Comparison of ENCODE assay signal across 17 cellular contexts in the genomic region with DNA sequence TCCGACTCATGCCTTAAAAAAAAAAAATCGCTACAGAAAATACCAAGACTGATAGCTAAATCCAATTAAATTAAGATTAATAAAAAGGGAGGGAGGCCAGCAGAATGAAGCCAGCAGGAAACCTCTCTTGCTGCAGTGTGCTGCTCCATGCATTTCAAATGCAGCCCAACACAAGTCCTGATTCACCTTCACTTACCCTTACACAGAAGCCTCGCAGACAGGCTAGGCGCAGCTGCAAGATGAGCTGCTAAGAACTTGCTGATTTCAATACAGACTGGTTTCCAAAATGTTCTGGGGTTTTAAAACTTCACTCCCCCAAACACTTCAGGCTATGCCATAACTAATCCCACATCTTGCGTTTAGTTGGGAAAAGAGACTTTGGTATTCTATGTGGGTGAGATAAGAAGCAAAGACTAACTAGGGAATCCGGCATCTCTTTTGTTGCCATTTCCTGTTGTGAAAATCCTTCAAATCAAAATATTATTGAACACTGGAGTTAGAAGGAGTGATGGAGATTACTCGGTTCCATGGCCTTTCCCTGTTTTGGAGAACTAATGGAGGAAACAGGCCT.
DNase-seq lines count a peak whose midpoint lies in the region; ATAC-seq and TF ChIP-seq lines count a peak whose summit lies in the region.
"Had no signal": no experiment of that assay in that cellular context is flagged by ENCODE, and none has a peak within 500 bp of the region (broad histone marks: within the 10 kb centered on the region; RNA-seq: fewer than 3 reads in every experiment).

No MANE protein-coding gene starts in this region.

- H3K9me2 ChIP-seq in PC-3 (replicated peaks; ENCODE audit: low read length) = no peaks in the 10 kb centered on the region

- no peak overlapping the region for H3K27ac Mint-ChIP-seq in Caco-2 (ENCODE audit: unreplicated experiment)
- H3K27ac Mint-ChIP-seq: activated CD8-positive, alpha-beta T cell treated with anti-CD3 and anti-CD28 coated beads, Interleukin-2, amount 10 ng/mL, durations not matched to agents 7 days and 5 days; activated naive CD4-positive, alpha-beta T cell treated with anti-CD3 and anti-CD28 coated beads, Interleukin-2, amount 50 U/mL, for 24 hours; activated T-cell treated with anti-CD3 and anti-CD28 coated beads, Interleukin-2, amount 50 U/mL, for 24 hours; stimulated activated naive B cell treated with anti-CD40 and anti-IgM and Interleukin-4, amounts not matched to agents 10 μg/mL and 1 μg/mL and 100 μg/mL, for 72 hours; T-helper 2 cell treated with Interferon-gamma antibody and Interleukin-4, amounts not matched to agents 5 μg/mL and 100 μg/mL, for 36 hours had no signal

- H3K9ac ChIP-seq in PC-3 (ENCODE audit: low read length) (no peak overlapping the region), mesenchymal stem cell (ENCODE audit: low read length) (no peak overlapping the region)

- no peak overlapping the region for H3K4ac ChIP-seq in mesenchymal stem cell (ENCODE audit: low read depth in 1 of 2, low read length in 2 of 2)

- WGBS in mesenchymal stem cell = 98% methylated on average over 3 of the region's 7 CpGs

- peak overlapping the region; percentile 2 for H2BK15ac ChIP-seq in mesenchymal stem cell (ENCODE audit: low read depth, poor library complexity, severe bottlenecking)

- no peak overlapping the region for H2AK5ac ChIP-seq in mesenchymal stem cell (ENCODE audit: low read length, severe bottlenecking)

- peak overlapping the region in 1 of 2 experiments; percentile 68 for H3K14ac ChIP-seq in mesenchymal stem cell (ENCODE audit: low read length in 2 of 2)

- peak overlapping the region; percentile 49; the same call in 1 of the 2 replicates for H3K4me3 ChIP-seq in PC-3 (ENCODE audit: low read length)
- H3K4me3 ChIP-seq in choroid plexus epithelial cell (ENCODE audit: low read depth, low read length) = no peak overlapping the region
- no peak overlapping the region for H3K4me3 ChIP-seq in mesenchymal stem cell (ENCODE audit: insufficient read depth in 1 of 2, low read depth in 1 of 2, low read length in 2 of 2)
- H3K4me3 ChIP-seq in Caco-2 (ENCODE audit: low read depth, low read length) = no peak overlapping the region
- no peak overlapping the region for H3K4me3 ChIP-seq in effector memory CD4-positive, alpha-beta T cell (ENCODE audit: insufficient read depth, low read depth, low read length, poor library complexity, severe bottlenecking)
- H3K4me3 ChIP-seq: sigmoid colon had no signal

- peaks cover 32% of the 10 kb centered on the region for H3K4me1 Mint-ChIP-seq in Caco-2 (ENCODE audit: low read depth, unreplicated experiment)

- no peaks in the 10 kb centered on the region for H3F3A ChIP-seq in PC-3 (ENCODE audit: low read length, unreplicated experiment)

- H3K4me2 ChIP-seq in PC-3 (ENCODE audit: low read length) = peak overlapping the region; percentile 80
- H3K4me2 ChIP-seq in mesenchymal stem cell (ENCODE audit: low read length, poor library complexity, severe bottlenecking) = no peak overlapping the region

- H2BK120ac ChIP-seq in mesenchymal stem cell (ENCODE audit: low read depth, low read length) = no peak overlapping the region

- H3K27me3 ChIP-seq in PC-3 (ENCODE audit: low read length) (no peaks in the 10 kb centered on the region), mesenchymal stem cell (ENCODE audit: control insufficient read depth in 1 of 2, insufficient read depth in 1 of 2, low read length in 2 of 2) (no peaks in the 10 kb centered on the region), Caco-2 (replicated peaks; ENCODE audit: control insufficient read depth, insufficient read depth, low read length) (no peaks in the 10 kb centered on the region)
- no peaks in the 10 kb centered on the region for H3K27me3 ChIP-seq in effector memory CD4-positive, alpha-beta T cell (replicated peaks; ENCODE audit: control insufficient read depth, insufficient read depth, low read length, poor library complexity, severe bottlenecking)
- H3K27me3 ChIP-seq: sigmoid colon had no signal

- peaks cover 29% of the 10 kb centered on the region for H3K4me1 ChIP-seq in PC-3 (ENCODE audit: insufficient read depth, low read length)
- peaks cover 18% of the 10 kb centered on the region for H3K4me1 ChIP-seq in mesenchymal stem cell (ENCODE audit: control insufficient read depth, insufficient read depth, low read depth, low read length)
- H3K4me1 ChIP-seq in Caco-2 = peaks cover 19% of the 10 kb centered on the region
- no peaks in the 10 kb centered on the region for H3K4me1 ChIP-seq in effector memory CD4-positive, alpha-beta T cell (ENCODE audit: control insufficient read depth, insufficient read depth, low read length, poor library complexity, severe bottlenecking)

- no peak overlapping the region for H2BK12ac ChIP-seq in mesenchymal stem cell (ENCODE audit: low read length in 2 of 2)

- H2AFZ ChIP-seq in PC-3 (ENCODE audit: low read length) (peak overlapping the region; percentile 64; the same call in 1 of the 2 replicates), mesenchymal stem cell (ENCODE audit: low read depth, low read length) (no peak overlapping the region)

- DNase-seq in PC-3 (no peak), choroid plexus epithelial cell (ENCODE audit: low read depth) (peak; percentile 51), mesenchymal stem cell (no peak), Caco-2 (no peak), SIG-M5 (lab: John Stamatoyannopoulos, UW) (no peak)
- no peak for DNase-seq in effector memory CD4-positive, alpha-beta T cell
- DNase-seq: activated CD4-positive, CD25-positive, alpha-beta regulatory T cell; activated CD8-positive, alpha-beta T cell treated with anti-CD3 and anti-CD28 coated beads, Interleukin-2, amount 10 ng/mL, durations not matched to agents 7 days and 5 days; activated T-cell treated with anti-CD3 and anti-CD28 coated beads, Interleukin-2, amount 50 U/mL, for 24 hours; NCI-H1105 treated with DMSO at 0.1 percent for 48 hours; sigmoid colon; stimulated activated naive B cell treated with anti-CD40 and anti-IgM and Interleukin-4, amounts not matched to agents 10 μg/mL and 1 μg/mL and 100 μg/mL, for 72 hours had no signal

- peak overlapping the region in 1 of 2 experiments; percentile 64 for H3K18ac ChIP-seq in mesenchymal stem cell (ENCODE audit: low read depth in 1 of 2, low read length in 2 of 2)

- peaks cover 19% of the 10 kb centered on the region for H3K79me1 ChIP-seq in mesenchymal stem cell (replicated peaks; ENCODE audit: low read length, poor library complexity, severe bottlenecking)

- POLR2A ChIA-PET in PC-3 (lab: Charles Lee; ENCODE audit: unreplicated experiment) (no interaction called here), Caco-2 (lab: Charles Lee) (interaction anchor here (0.5 to 1.1 kb wide), 2 partner anchors 116 to 149 kb away, joined by 3 read pairs; no protein-coding TSS in a partner anchor)

- ATAC-seq in PC-3 (no peak), HG03521 (IDR thresholded peaks at IDR 0.05; ENCODE audit: unreplicated experiment) (no peak)
- ATAC-seq: activated CD8-positive, alpha-beta T cell treated with anti-CD3 and anti-CD28 coated beads, Interleukin-2, amount 10 ng/mL, durations not matched to agents 7 days and 5 days had no signal

- no peaks in the 10 kb centered on the region for H3K36me3 Mint-ChIP-seq in Caco-2 (ENCODE audit: insufficient read depth, unreplicated experiment)
- H3K36me3 Mint-ChIP-seq: activated naive CD4-positive, alpha-beta T cell treated with anti-CD3 and anti-CD28 coated beads, Interleukin-2, amount 50 U/mL, for 24 hours; stimulated activated naive B cell treated with anti-CD40 and anti-IgM and Interleukin-4, amounts not matched to agents 10 μg/mL and 1 μg/mL and 100 μg/mL, for 72 hours; type B pancreatic cell had no signal

- no peaks in the 10 kb centered on the region for H4K20me1 ChIP-seq in PC-3 (ENCODE audit: low read length)

- TF ChIP-seq CTCF in PC-3 (conservative IDR thresholded peaks at IDR 0.05; ENCODE audit: low read depth, low read length) (no peak), choroid plexus epithelial cell (conservative IDR thresholded peaks at IDR 0.05; ENCODE audit: low read depth, low read length) (no peak), Caco-2 (IDR thresholded peaks at IDR 0.05; ENCODE audit: insufficient read depth in 1 of 2, low read depth in 1 of 2, low read length in 1 of 2, severe bottlenecking in 1 of 2, unreplicated experiment in 1 of 2) (no peak)

- intact Hi-C loops in PC-3 (cut with micrococcal nuclease) (loop anchor here (10.0 kb wide), 1 partner anchor 440 kb away; a partner anchor contains a TSS), Caco-2 (cut with micrococcal nuclease; ENCODE audit: unreplicated experiment) (loop anchor here (1.0 kb wide), 1 partner anchor 149 kb away; no protein-coding TSS in a partner anchor)

- CTCF ChIA-PET in PC-3 (lab: Charles Lee) = interaction anchor here (0.6 to 0.7 kb wide), 2 partner anchors 13 to 174 kb away, joined by 3 to 4 read pairs; no protein-coding TSS in a partner anchor
- CTCF ChIA-PET in Caco-2 (lab: Charles Lee) = interaction anchor here (0.8 to 2.3 kb wide), 5 partner anchors 9 to 265 kb away, joined by 4 to 6 read pairs (median 4); a partner anchor contains a TSS

- no peaks in the 10 kb centered on the region for H3K79me2 ChIP-seq in PC-3 (ENCODE audit: low read length)

- no peak overlapping the region for H4K8ac ChIP-seq in mesenchymal stem cell (ENCODE audit: low read length)

- BruUV-seq in PC-3 (replicated peaks; lab: Mats Ljungman, UMichigan) (no TSS peak), Caco-2 (replicated peaks; lab: Mats Ljungman, UMichigan) (no TSS peak)

- H2BK5ac ChIP-seq in mesenchymal stem cell (ENCODE audit: low read depth, low read length, poor library complexity, severe bottlenecking) = no peak overlapping the region

- H3K27ac ChIP-seq in PC-3 (ENCODE audit: low read length) (peak overlapping the region; percentile 48), mesenchymal stem cell (ENCODE audit: low read length, poor library complexity, severe bottlenecking) (no peak overlapping the region), temporal lobe (ENCODE audit: low read depth, low read length) (peak overlapping the region; percentile 93)
- no peak overlapping the region for H3K27ac ChIP-seq in effector memory CD4-positive, alpha-beta T cell (ENCODE audit: insufficient read depth, low read length, poor library complexity, severe bottlenecking)

- H3K9me3 ChIP-seq in PC-3 (ENCODE audit: low read length) = no peaks in the 10 kb centered on the region
- no peaks in the 10 kb centered on the region for H3K9me3 ChIP-seq in mesenchymal stem cell (ENCODE audit: control insufficient read depth, low read length)
- no peaks in the 10 kb centered on the region for H3K9me3 ChIP-seq in Caco-2
- H3K9me3 ChIP-seq in effector memory CD4-positive, alpha-beta T cell (ENCODE audit: control insufficient read depth, low read length) = no peaks in the 10 kb centered on the region
- H3K9me3 ChIP-seq: sigmoid colon had no signal

- H3K9me3 Mint-ChIP-seq in Caco-2 (ENCODE audit: unreplicated experiment) = no peaks in the 10 kb centered on the region
- H3K9me3 Mint-ChIP-seq: activated naive CD4-positive, alpha-beta T cell treated with anti-CD3 and anti-CD28 coated beads, Interleukin-2, amount 50 U/mL, for 24 hours; activated T-cell treated with anti-CD3 and anti-CD28 coated beads, Interleukin-2, amount 50 U/mL, for 24 hours; stimulated activated naive B cell treated with anti-CD40 and anti-IgM and Interleukin-4, amounts not matched to agents 10 μg/mL and 1 μg/mL and 100 μg/mL, for 72 hours; T-helper 2 cell treated with Interferon-gamma antibody and Interleukin-4, amounts not matched to agents 5 μg/mL and 100 μg/mL, for 36 hours; type B pancreatic cell had no signal

- H3K23ac ChIP-seq in mesenchymal stem cell (ENCODE audit: low read length in 2 of 2) = no peak overlapping the region

- H3K4me3 Mint-ChIP-seq in Caco-2 (ENCODE audit: unreplicated experiment) = no peak overlapping the region
- H3K4me3 Mint-ChIP-seq: activated CD8-positive, alpha-beta T cell treated with anti-CD3 and anti-CD28 coated beads, Interleukin-2, amount 10 ng/mL, durations not matched to agents 7 days and 5 days; activated naive CD4-positive, alpha-beta T cell treated with anti-CD3 and anti-CD28 coated beads, Interleukin-2, amount 50 U/mL, for 24 hours; activated T-cell treated with anti-CD3 and anti-CD28 coated beads, Interleukin-2, amount 50 U/mL, for 24 hours; stimulated activated naive B cell treated with anti-CD40 and anti-IgM and Interleukin-4, amounts not matched to agents 10 μg/mL and 1 μg/mL and 100 μg/mL, for 72 hours; T-helper 2 cell treated with Interferon-gamma antibody and Interleukin-4, amounts not matched to agents 5 μg/mL and 100 μg/mL, for 36 hours; type B pancreatic cell had no signal

- H3K27me3 Mint-ChIP-seq in Caco-2 (ENCODE audit: insufficient read depth, unreplicated experiment) = no peaks in the 10 kb centered on the region
- H3K27me3 Mint-ChIP-seq: activated naive CD4-positive, alpha-beta T cell treated with anti-CD3 and anti-CD28 coated beads, Interleukin-2, amount 50 U/mL, for 24 hours; activated T-cell treated with anti-CD3 and anti-CD28 coated beads, Interleukin-2, amount 50 U/mL, for 24 hours; stimulated activated naive B cell treated with anti-CD40 and anti-IgM and Interleukin-4, amounts not matched to agents 10 μg/mL and 1 μg/mL and 100 μg/mL, for 72 hours; type B pancreatic cell had no signal

- H4K91ac ChIP-seq in mesenchymal stem cell (ENCODE audit: low read length) = peak overlapping the region; percentile 30

- H3K36me3 ChIP-seq in PC-3 (ENCODE audit: low read depth, low read length) (no peaks in the 10 kb centered on the region), mesenchymal stem cell (ENCODE audit: control insufficient read depth in 1 of 2, insufficient read depth in 2 of 2, low read depth in 1 of 2, low read length in 2 of 2) (no peaks in the 10 kb centered on the region), Caco-2 (ENCODE audit: control insufficient read depth, insufficient read depth, low read length) (no peaks in the 10 kb centered on the region)
- no peaks in the 10 kb centered on the region for H3K36me3 ChIP-seq in effector memory CD4-positive, alpha-beta T cell (ENCODE audit: control insufficient read depth, insufficient read depth, low read length)
- H3K36me3 ChIP-seq: sigmoid colon had no signal

Comparison
In these comparisons a context has a peak if more than half of its experiments do, and no peak if none do; other contexts are left out.
1. H3K27ac ChIP-seq: peak in PC-3 (single experiment) and temporal lobe (single experiment); none in mesenchymal stem cell (single experiment) and effector memory CD4-positive, alpha-beta T cell (single experiment).